In genomic region chr19:13892885-13893284, GRCh38 we compare ENCODE assay signal across 31 cellular contexts. TPM values are rescaled to one million over a fixed set of nuclear protein-coding genes. Genes with fewer than 3 reads are reported as not detected.
"Had no signal": no experiment of that assay in that cellular context is flagged by ENCODE, and none has a peak within 500 bp of the region (broad histone marks: within the 10 kb centered on the region; RNA-seq: fewer than 3 reads in every experiment).

No MANE protein-coding gene starts in this region.

- H3K27ac ChIP-seq: body of pancreas, coronary artery, dorsolateral prefrontal cortex, heart left ventricle, left ventricle myocardium inferior, pancreas, prostate gland, right atrium auricular region, suprapubic skin, tibial artery, VCaP had no signal

- H3K4me3 ChIP-seq: body of pancreas, coronary artery, dorsolateral prefrontal cortex, heart left ventricle, left ventricle myocardium inferior, lung, pancreas, prostate gland, right atrium auricular region, suprapubic skin, tibial artery had no signal

- ATAC-seq: body of pancreas; effector memory CD8-positive, alpha-beta T cell; esophagus mucosa; heart left ventricle; naive thymus-derived CD4-positive, alpha-beta T cell; pancreas had no signal

- H3K4me1 ChIP-seq: heart left ventricle, left ventricle myocardium inferior, pancreas, prostate gland, right atrium auricular region, tibial artery had no signal

- DNase-seq: activated CD4-positive, alpha-beta T cell treated with anti-CD3 and anti-CD28 coated beads for 4 hours; activated CD4-positive, alpha-beta T cell treated with anti-CD3 and anti-CD28 coated beads, Interleukin-2, amount 50 U/mL, for 4 hours; activated CD8-positive, alpha-beta memory T cell treated with anti-CD3 and anti-CD28 coated beads for 24 hours; activated effector memory CD4-positive, alpha-beta T cell treated with Interleukin-2 at 50 U/mL for 16 hours; activated naive CD4-positive, alpha-beta T cell treated with Interleukin-2 at 50 U/mL for 16 hours; aorta; body of pancreas; cerebellar nuclear complex; dorsolateral prefrontal cortex; effector memory CD8-positive, alpha-beta T cell; foreskin fibroblast; heart left ventricle; left ventricle myocardium inferior; naive thymus-derived CD4-positive, alpha-beta T cell; nucleus accumbens; pancreas; stimulated activated CD4-positive, alpha-beta T cell treated with anti-CD3 and anti-CD28 coated beads, Interleukin-15, amount 100 ng/mL, for 24 hours; stimulated activated CD4-positive, alpha-beta T cell treated with anti-CD3 and anti-CD28 coated beads, Interleukin-2, amount 100 ng/mL, for 24 hours; stimulated activated naive CD4-positive, alpha-beta T cell; T-helper 1 cell; tibial artery had no signal

- H3K9me3 ChIP-seq: body of pancreas, heart left ventricle, left ventricle myocardium inferior, pancreas, prostate gland, right atrium auricular region, suprapubic skin, tibial artery had no signal

- FAIRE-seq: pancreas had no signal

- H3K36me3 ChIP-seq: heart left ventricle, left ventricle myocardium inferior, pancreas, prostate gland, right atrium auricular region, suprapubic skin, tibial artery had no signal

- H3K27me3 ChIP-seq: body of pancreas, dorsolateral prefrontal cortex, heart left ventricle, pancreas, right atrium auricular region, suprapubic skin, tibial artery had no signal

RNA-seq across cellular contexts. Expression of gene NANOS3, which starts 16.0 kb away (rescaled TPM):
- total RNA-seq: body of pancreas, esophagus mucosa, mesenteric fat pad, right atrium auricular region, suprapubic skin, urinary bladder had no signal
- polyA plus RNA-seq: adipose tissue; naive thymus-derived CD4-positive, alpha-beta T cell had no signal
